ENCODE assay signal across 11 cellular contexts in the genomic region with DNA sequence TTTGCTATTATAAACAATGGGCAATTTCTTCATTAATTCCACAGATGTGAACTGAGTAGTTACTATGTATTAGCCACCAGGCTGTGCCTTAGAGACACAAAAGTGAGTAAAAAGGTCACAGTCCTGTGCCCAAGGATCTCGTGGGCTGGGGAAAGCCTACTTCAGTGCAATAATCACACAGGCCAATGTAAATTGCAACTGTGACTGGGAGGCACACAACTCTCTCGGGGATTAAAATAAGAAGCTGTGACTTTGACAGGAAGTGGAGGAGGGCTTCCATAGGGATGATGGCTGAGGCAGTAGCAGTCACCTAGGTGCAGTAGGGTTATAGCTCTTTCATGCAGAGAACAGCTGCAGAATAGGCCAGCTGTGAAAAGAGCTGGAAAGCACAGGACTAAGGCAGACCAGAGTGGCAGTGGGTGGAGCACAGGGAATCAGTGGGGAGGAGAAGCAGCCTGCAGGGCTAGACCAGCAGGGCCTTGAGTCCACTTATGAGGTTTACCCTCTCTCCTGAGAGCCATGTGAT.
DNase-seq lines count a peak whose midpoint lies in the region; ATAC-seq lines count a peak whose summit lies in the region.
"Had no signal": no experiment of that assay in that cellular context is flagged by ENCODE, and none has a peak within 500 bp of the region (broad histone marks: within the 10 kb centered on the region; RNA-seq: fewer than 3 reads in every experiment).

No MANE protein-coding gene starts in this region.

- peak overlapping the region; percentile 18 for H3K56ac ChIP-seq in mesendoderm (ENCODE audit: low read length)

- ATAC-seq in HG02885 (IDR thresholded peaks at IDR 0.05; ENCODE audit: poor library complexity, unreplicated experiment) (peak; percentile 50), HG03520 (IDR thresholded peaks at IDR 0.05; ENCODE audit: unreplicated experiment) (no peak)
- ATAC-seq: WTC11 had no signal

- no peak overlapping the region for H2BK5ac ChIP-seq in mesendoderm (ENCODE audit: low read length)

- no peak overlapping the region for H3K9ac ChIP-seq in mesendoderm (ENCODE audit: low read length)

- H2BK120ac ChIP-seq in mesendoderm (ENCODE audit: low read depth, low read length), result no peak overlapping the region

- no peaks in the 10 kb centered on the region for H3K79me2 ChIP-seq in mesendoderm (ENCODE audit: control insufficient read depth, insufficient read depth, low read length)

- H3K18ac ChIP-seq in mesendoderm (ENCODE audit: low read length), result no peak overlapping the region

- no CpG with 5 or more reads among the region's 2 CpGs for WGBS in mesendoderm (ENCODE audit: extremely low coverage, insufficient coverage, low lambda C conversion rate)

- H3K27me3 ChIP-seq in mesendoderm (ENCODE audit: insufficient read depth, low read length, poor library complexity), result no peaks in the 10 kb centered on the region
- H3K27me3 ChIP-seq: tibial nerve had no signal

- H4K5ac ChIP-seq in mesendoderm (ENCODE audit: low read length), result no peak overlapping the region

- H3K36me3 ChIP-seq in mesendoderm (ENCODE audit: control insufficient read depth, insufficient read depth, low read length), result no peaks in the 10 kb centered on the region
- H3K36me3 ChIP-seq: tibial nerve had no signal

- no peak overlapping the region for H2AK5ac ChIP-seq in mesendoderm (ENCODE audit: low read length)

- H3K27ac ChIP-seq in mesendoderm (ENCODE audit: low read depth, low read length), result no peak overlapping the region
- H3K27ac ChIP-seq: 22Rv1, tibial nerve had no signal

- peak; percentile 43 for DNase-seq in DMS 273 (lab: John Stamatoyannopoulos, UW; ENCODE audit: unreplicated experiment)
- DNase-seq in DMS 273 treated with DMSO at 0.1 percent for 48 hours (lab: John Stamatoyannopoulos, UW), result no peak
- DNase-seq in activated CD4-positive, alpha-beta T cell treated with anti-CD3 and anti-CD28 coated beads, Interleukin-2, amount 50 U/mL, for 1 hour, result peak; percentile 22
- DNase-seq in mesendoderm, result peak; percentile 45
- no peak for DNase-seq in inferior parietal cortex (ENCODE audit: extremely low spot score)
- no peak for DNase-seq in SIG-M5 (lab: John Stamatoyannopoulos, UW)

- H3K79me1 ChIP-seq in mesendoderm (ENCODE audit: low read length), result no peaks in the 10 kb centered on the region

- no peak overlapping the region for H3K4me2 ChIP-seq in mesendoderm (ENCODE audit: low read length)

- H3K4me1 ChIP-seq in mesendoderm (ENCODE audit: control insufficient read depth, low read depth, low read length), result peaks cover 3% of the 10 kb centered on the region
- H3K4me1 ChIP-seq: tibial nerve had no signal

- no peak overlapping the region for H3K4me3 ChIP-seq in mesendoderm (ENCODE audit: low read length)
- H3K4me3 ChIP-seq: tibial nerve had no signal

- no peak overlapping the region for H2BK15ac ChIP-seq in mesendoderm (replicated peaks; ENCODE audit: low read depth)

- H4K8ac ChIP-seq in mesendoderm (ENCODE audit: low read depth, low read length), result no peak overlapping the region

- no peak overlapping the region for H3K4ac ChIP-seq in mesendoderm (ENCODE audit: low read depth, low read length)

- no peak overlapping the region for H3K23ac ChIP-seq in mesendoderm (ENCODE audit: low read length)

Comparison
In these comparisons a context has a peak if more than half of its experiments do, and no peak if none do; other contexts are left out.
1. DNase-seq: peak in DMS 273 (single experiment), activated CD4-positive, alpha-beta T cell treated with anti-CD3 and anti-CD28 coated beads, Interleukin-2, amount 50 U/mL, for 1 hour (single experiment) and mesendoderm (single experiment); none in DMS 273 treated with DMSO at 0.1 percent for 48 hours (single experiment), inferior parietal cortex (single experiment) and SIG-M5 (single experiment).